9 cellular contexts compared by ENCODE assay signal in the genomic region with DNA sequence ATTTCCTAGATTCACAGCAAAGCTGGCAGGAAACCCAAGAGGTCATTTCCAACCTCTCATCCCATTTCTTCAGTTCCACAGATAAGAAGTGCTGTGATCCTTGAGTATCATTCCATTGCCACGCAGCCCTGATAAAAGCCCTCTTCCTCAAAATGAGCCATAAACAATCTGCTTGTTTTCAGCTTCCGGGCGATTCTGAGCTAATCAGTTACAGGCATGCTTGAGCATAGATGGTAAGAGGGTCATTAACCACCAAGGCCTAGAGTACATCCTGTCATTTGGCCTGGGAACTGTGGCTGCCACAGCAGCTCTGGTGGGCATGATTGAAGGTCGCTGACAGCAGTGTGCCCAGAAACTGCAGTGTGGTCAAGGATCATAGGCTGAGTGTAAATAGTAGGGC. TPM values are rescaled to one million over a fixed set of nuclear protein-coding genes. Genes with fewer than 3 reads are reported as not detected.
A peak's percentile ranks its signal among the peaks of the same experiment; 100 is the strongest.
DNase-seq lines count a peak whose midpoint lies in the region; ATAC-seq lines count a peak whose summit lies in the region.
"Had no signal": no experiment of that assay in that cellular context is flagged by ENCODE, and none has a peak within 500 bp of the region (broad histone marks: within the 10 kb centered on the region; RNA-seq: fewer than 3 reads in every experiment).

No MANE protein-coding gene starts in this region.

- no peaks in the 10 kb centered on the region for H3K9me3 ChIP-seq in trophoblast cell (ENCODE audit: insufficient read depth, low read depth, low read length)

- peak overlapping the region; percentile 44 for H4K8ac ChIP-seq in trophoblast cell (ENCODE audit: low read depth, low read length)

- DNase-seq in astrocyte of the hippocampus (ENCODE audit: low read depth, low spot score) (peak; percentile 50), trophoblast cell (peak; percentile 42 to 61), HuH-7.5 (ENCODE audit: low spot score) (no peak), NCI-H2081 (lab: John Stamatoyannopoulos, UW) (no peak)
- DNase-seq in activated T-cell treated with anti-CD3 and anti-CD28 coated beads, Interleukin-2, amount 50 U/mL, for 1 hour = no peak
- DNase-seq: NCI-H2171 had no signal

- no peaks in the 10 kb centered on the region for H3K36me3 ChIP-seq in trophoblast cell (ENCODE audit: control insufficient read depth in 1 of 2, insufficient read depth in 2 of 2, low read length in 2 of 2)

- H4K91ac ChIP-seq in trophoblast cell (ENCODE audit: low read depth, low read length) = no peak overlapping the region

- peaks cover 5% of the 10 kb centered on the region for H3K79me1 ChIP-seq in trophoblast cell (ENCODE audit: low read length)

- ATAC-seq in GM21576 (IDR thresholded peaks at IDR 0.05; ENCODE audit: unreplicated experiment) (peak; percentile 69), HG03520 (IDR thresholded peaks at IDR 0.05; ENCODE audit: unreplicated experiment) (peak; percentile 81), HG03565 (IDR thresholded peaks at IDR 0.05; ENCODE audit: unreplicated experiment) (no peak)

- no peaks in the 10 kb centered on the region for H3K79me2 ChIP-seq in trophoblast cell (ENCODE audit: control insufficient read depth, insufficient read depth, low read length, poor library complexity)

- H2BK12ac ChIP-seq in trophoblast cell (ENCODE audit: low read length) = peak overlapping the region; percentile 74

- no peak overlapping the region for H2BK120ac ChIP-seq in trophoblast cell (ENCODE audit: insufficient read depth, low read length, poor library complexity)

- H3K4me1 ChIP-seq in trophoblast cell (ENCODE audit: control insufficient read depth in 1 of 2, insufficient read depth in 2 of 2, low read length in 2 of 2) = peaks cover 6 to 7% of the 10 kb centered on the region in 2 experiments

- H3K27me3 ChIP-seq in trophoblast cell (ENCODE audit: insufficient read depth, low read length) = no peaks in the 10 kb centered on the region

- no peak overlapping the region for H3K4me2 ChIP-seq in trophoblast cell (ENCODE audit: low read length)

- H2BK5ac ChIP-seq in trophoblast cell (ENCODE audit: low read depth, low read length, poor library complexity) = no peak overlapping the region

- H3K27ac ChIP-seq in trophoblast cell (ENCODE audit: low read depth, low read length) = no peak overlapping the region

- no CpG with 5 or more reads among the region's 4 CpGs for WGBS in trophoblast cell (ENCODE audit: extremely low coverage, insufficient coverage, insufficient read length)

- H3K4me3 ChIP-seq in trophoblast cell (ENCODE audit: low read depth, low read length) = no peak overlapping the region

- H3K4ac ChIP-seq in trophoblast cell (ENCODE audit: low read depth, low read length) = no peak overlapping the region

- H2AFZ ChIP-seq in trophoblast cell (ENCODE audit: insufficient read depth, low read length, poor library complexity) = no peak overlapping the region

- no peak overlapping the region for H3K18ac ChIP-seq in trophoblast cell (ENCODE audit: low read length)

- H2AK5ac ChIP-seq in trophoblast cell (ENCODE audit: low read length) = no peak overlapping the region

- H3K14ac ChIP-seq in trophoblast cell (ENCODE audit: low read length) = no peak overlapping the region

- no peak overlapping the region for H3K9ac ChIP-seq in trophoblast cell (ENCODE audit: low read length)

- H4K12ac ChIP-seq in trophoblast cell (ENCODE audit: low read depth, low read length) = no peak overlapping the region

- no peak overlapping the region for H3K23ac ChIP-seq in trophoblast cell (ENCODE audit: low read length)

RNA-seq across cellular contexts. Expression of a gene that starts 47.4 kb away (rescaled TPM):
- polyA plus RNA-seq in trophoblast cell (2013) = 13.8 and 14.4 TPM in 2 replicates

Comparison
In these comparisons a context has a peak if more than half of its experiments do, and no peak if none do; other contexts are left out.
1. DNase-seq: peak in astrocyte of the hippocampus (single experiment) and trophoblast cell (2 of 2); none in HuH-7.5 (single experiment), activated T-cell treated with anti-CD3 and anti-CD28 coated beads, Interleukin-2, amount 50 U/mL, for 1 hour (single experiment) and NCI-H2081 (0 of 2).